ENCODE assay signal across 10 cellular contexts in the genomic region with DNA sequence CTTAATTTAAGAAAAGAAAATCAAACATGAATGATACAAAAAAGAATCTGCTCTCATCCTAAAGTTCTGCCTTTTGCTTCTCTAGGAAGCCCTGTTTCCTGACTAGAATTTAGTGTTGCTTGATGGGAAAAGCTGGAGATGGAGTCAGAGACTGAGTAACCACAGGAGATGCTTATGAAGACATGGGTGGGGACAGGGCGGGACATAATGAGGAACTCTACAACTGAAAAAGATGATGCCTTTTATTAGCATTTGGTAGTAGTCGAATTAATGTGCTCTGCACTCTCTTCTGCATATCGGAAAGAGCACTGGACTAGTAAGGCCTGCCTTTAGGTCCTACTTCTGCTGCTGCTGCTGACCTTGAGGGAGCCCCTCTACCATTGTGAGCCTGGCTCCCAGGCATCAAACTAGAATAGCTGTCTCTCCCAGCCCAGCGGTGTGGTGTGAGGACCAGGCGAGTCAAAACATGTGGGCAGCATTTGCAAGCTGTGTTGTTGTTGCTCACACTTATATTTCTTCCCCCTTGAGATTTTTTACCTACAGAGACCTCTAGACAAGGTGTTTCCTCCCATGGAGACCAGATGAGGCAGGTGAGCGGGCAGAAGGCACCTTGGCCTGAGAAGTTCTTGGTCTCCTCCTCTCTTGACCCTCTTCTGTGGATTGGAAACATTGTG.
DNase-seq lines count a peak whose midpoint lies in the region; ATAC-seq and TF ChIP-seq lines count a peak whose summit lies in the region.
"Had no signal": no experiment of that assay in that cellular context is flagged by ENCODE, and none has a peak within 500 bp of the region (broad histone marks: within the 10 kb centered on the region; RNA-seq: fewer than 3 reads in every experiment).

No MANE protein-coding gene starts in this region.

- H3K9me3 Mint-ChIP-seq in activated CD4-positive, alpha-beta T cell treated with anti-CD3 and anti-CD28 coated beads for 36 hours (ENCODE audit: low read depth) = no peaks in the 10 kb centered on the region

- H3K27ac ChIP-seq in VCaP (peak overlapping the region; percentile 54; the same call in 1 of the 2 replicates), layer of hippocampus (ENCODE audit: low read depth, low read length) (peak overlapping the region; percentile 43), substantia nigra (ENCODE audit: low read depth, low read length, poor library complexity, severe bottlenecking) (peak overlapping the region; percentile 26)
- H3K27ac ChIP-seq: parathyroid adenoma had no signal

- DNase-seq in activated CD4-positive, alpha-beta T cell treated with anti-CD3 and anti-CD28 coated beads for 36 hours = no peak
- no peak for DNase-seq in activated CD4-positive, alpha-beta T cell treated with anti-CD3 and anti-CD28 coated beads, Interleukin-2, amount 50 U/mL, for 1 hour
- DNase-seq in substantia nigra (lab: John Stamatoyannopoulos, UW) = no peak
- DNase-seq in GOT3 (lab: John Stamatoyannopoulos, UW) = no peak
- DNase-seq in COLO829 (ENCODE audit: low spot score) = no peak
- no peak for DNase-seq in NCI-H510A (lab: John Stamatoyannopoulos, UW)

- H3K27ac Mint-ChIP-seq in activated CD4-positive, alpha-beta T cell treated with anti-CD3 and anti-CD28 coated beads for 36 hours = peak overlapping the region; percentile 14

- CTCF ChIA-PET in activated CD4-positive, alpha-beta T cell treated with anti-CD3 and anti-CD28 coated beads for 36 hours (lab: Charles Lee) = interaction anchor here (0.9 to 5.0 kb wide), 6 partner anchors 10 to 40 kb away, joined by 3 to 23 read pairs (median 4); no protein-coding TSS in a partner anchor

- ATAC-seq in activated CD4-positive, alpha-beta T cell treated with anti-CD3 and anti-CD28 coated beads for 36 hours = no peak
- ATAC-seq: GM12878 had no signal

- peaks cover 94% of the 10 kb centered on the region for H3K4me1 Mint-ChIP-seq in activated CD4-positive, alpha-beta T cell treated with anti-CD3 and anti-CD28 coated beads for 36 hours

- POLR2A ChIA-PET in activated CD4-positive, alpha-beta T cell treated with anti-CD3 and anti-CD28 coated beads for 36 hours (lab: Charles Lee) = interaction anchor here (1.7 kb wide), 1 partner anchor 26 kb away, joined by 5 read pairs; no protein-coding TSS in a partner anchor

- peaks cover 8% of the 10 kb centered on the region for H3K36me3 Mint-ChIP-seq in activated CD4-positive, alpha-beta T cell treated with anti-CD3 and anti-CD28 coated beads for 36 hours (ENCODE audit: low read depth)

- no peak for TF ChIP-seq CTCF in VCaP (conservative IDR thresholded peaks at IDR 0.05)

- no peak overlapping the region for H3K4me3 Mint-ChIP-seq in activated CD4-positive, alpha-beta T cell treated with anti-CD3 and anti-CD28 coated beads for 36 hours

- intact Hi-C loops in activated CD4-positive, alpha-beta T cell treated with anti-CD3 and anti-CD28 coated beads for 36 hours (cut with DNase I, micrococcal nuclease) = loop anchor here in 1 of 2 experiments (2.0 to 5.0 kb wide), 2 partner anchors 27 to 59 kb away; no protein-coding TSS in a partner anchor

- no peaks in the 10 kb centered on the region for H3K27me3 ChIP-seq in layer of hippocampus (ENCODE audit: control insufficient read depth, insufficient read depth, low read length)

- no peaks in the 10 kb centered on the region for H3K27me3 Mint-ChIP-seq in activated CD4-positive, alpha-beta T cell treated with anti-CD3 and anti-CD28 coated beads for 36 hours
